8 cellular contexts compared by ENCODE assay signal in the genomic region with DNA sequence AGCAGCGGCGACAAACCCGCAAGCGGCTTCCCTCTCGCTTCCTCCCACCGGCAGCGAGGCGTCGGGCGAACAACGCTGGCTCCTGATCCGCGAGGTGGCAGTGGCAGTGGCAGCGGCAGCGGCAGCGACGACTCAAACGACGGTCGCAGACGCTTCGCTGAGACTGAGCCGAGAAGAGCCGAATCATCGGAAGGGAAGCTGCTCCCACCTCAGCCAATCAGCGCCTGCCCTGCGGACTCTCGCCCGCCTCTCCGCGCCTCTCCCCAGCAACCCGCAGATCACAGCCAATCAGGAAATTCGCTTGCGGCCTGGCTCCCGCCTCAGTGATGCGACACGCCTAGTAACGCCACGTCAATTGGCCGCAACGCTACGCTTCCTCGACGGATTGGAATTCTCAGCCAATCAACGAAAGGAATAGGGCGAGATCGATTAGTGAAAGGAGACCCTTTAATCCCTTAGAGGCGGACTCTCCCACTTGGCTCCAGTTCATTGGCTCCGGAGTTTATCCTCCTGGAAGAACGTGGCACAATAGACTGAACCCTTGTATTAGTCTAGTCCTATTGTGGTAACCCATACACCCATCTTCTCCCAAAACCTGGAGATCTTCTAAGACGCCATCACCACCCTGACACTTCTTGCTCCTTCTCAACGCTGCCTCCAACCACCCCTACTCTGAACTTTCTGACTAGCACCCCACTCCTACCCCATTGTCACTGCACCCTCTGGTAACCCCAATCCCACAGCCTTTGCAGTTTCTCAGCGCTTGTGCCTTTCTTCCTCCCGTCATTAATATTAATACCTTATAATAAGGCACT. TPM values are rescaled to one million over a fixed set of nuclear protein-coding genes. Genes with fewer than 3 reads are reported as not detected.
DNase-seq lines count a peak whose midpoint lies in the region; ATAC-seq, FAIRE-seq and TF ChIP-seq lines count a peak whose summit lies in the region.

Gene VCP, minus strand, starts transcription at position 165 of the 815 bp plus-strand sequence. CDS start 272 bp downstream, outside the sequence.

- H3K9ac ChIP-seq in keratinocyte (ENCODE audit: control insufficient read depth, extremely low read depth, insufficient read depth, low read length) = peak within 1 kb of the TSS; percentile 97

- DNase-seq in AML-193 (lab: John Stamatoyannopoulos, UW) (peak; percentile 94 to 97), NCI-H510A treated with DMSO at 0.1 percent for 48 hours (lab: John Stamatoyannopoulos, UW) (peak; percentile 95), chondrocyte (ENCODE audit: low spot score) (peak; percentile 100), keratinocyte (ENCODE audit: low read depth, low spot score) (peak; percentile 92)
- peak; percentile 91 to 93 for DNase-seq in activated CD4-positive, alpha-beta T cell treated with anti-CD3 and anti-CD28 coated beads for 24 hours (ENCODE audit: low read depth in 2 of 2)
- DNase-seq in stimulated activated CD4-positive, alpha-beta T cell treated with anti-CD3 and anti-CD28 coated beads, Interleukin-15, amount 100 ng/mL, for 24 hours = peak; percentile 97

- peaks cover 32% of the 10 kb centered on the region for H4K20me1 ChIP-seq in keratinocyte (ENCODE audit: control insufficient read depth, extremely low read depth, insufficient read depth, low read length)

- peaks cover 36% of the 10 kb centered on the region for H3K4me1 ChIP-seq in keratinocyte (ENCODE audit: control insufficient read depth, extremely low read depth, insufficient read depth, low read length)

- TF ChIP-seq POLR2A in GM19193 (IDR thresholded peaks at IDR 0.05; ENCODE audit: extremely low read depth, insufficient read depth, insufficient read length) = peak; percentile 95

- dilution Hi-C loops in keratinocyte (cut with MboI; ENCODE audit: extremely low pct_ligation_motif_present, low sequenced_read_pairs) = no loop called here

- H2AFZ ChIP-seq in keratinocyte (ENCODE audit: control insufficient read depth, low read length) = peak within 1 kb of the TSS; percentile 71

- peak within 1 kb of the TSS; percentile 94 for H3K27ac ChIP-seq in keratinocyte (ENCODE audit: control insufficient read depth, insufficient read depth, low read length)

- H3K9me1 ChIP-seq in keratinocyte (ENCODE audit: control insufficient read depth, extremely low read depth, insufficient read depth, low read length) = peaks cover 3% of the 10 kb centered on the region

- H3K27me3 Mint-ChIP-seq in chondrocyte (ENCODE audit: low read depth) = no peaks in the 10 kb centered on the region

- H3K4me2 ChIP-seq in keratinocyte (ENCODE audit: control insufficient read depth, extremely low read depth, insufficient read depth, low read depth, low read length) = peak within 1 kb of the TSS; percentile 71

- H3K4me3 Mint-ChIP-seq in chondrocyte (ENCODE audit: unreplicated experiment) = peak within 1 kb of the TSS; percentile 83

- FAIRE-seq in keratinocyte (lab: Jason Lieb, UNC) = peak; percentile 92

- peaks cover 12% of the 10 kb centered on the region for H3K36me3 Mint-ChIP-seq in chondrocyte (ENCODE audit: low read depth)

- TF ChIP-seq CTCF in chondrocyte (IDR thresholded peaks at IDR 0.05) (no peak), keratinocyte (optimal IDR thresholded peaks at IDR 0.05 in 1 of 3, IDR thresholded peaks at IDR 0.05 in 1 of 3, conservative IDR thresholded peaks at IDR 0.05 in 1 of 3; ENCODE audit: extremely low read depth in 1 of 3, insufficient read depth in 2 of 3, low read length in 3 of 3) (peak in 1 of 3 experiments; percentile 26)

- peaks cover 9 to 20% of the 10 kb centered on the region in 2 experiments for H3K36me3 ChIP-seq in keratinocyte (ENCODE audit: control insufficient read depth in 2 of 2, extremely low read depth in 1 of 2, insufficient read depth in 2 of 2, low read length in 2 of 2)

- peak within 1 kb of the TSS; percentile 81 to 96 (median 91) for H3K4me3 ChIP-seq in keratinocyte (ENCODE audit: control insufficient read depth in 2 of 3, extremely low read depth in 1 of 3, insufficient read depth in 2 of 3, low read depth in 1 of 3, low read length in 3 of 3)

- H3K4me1 Mint-ChIP-seq in chondrocyte (ENCODE audit: low read depth) = peaks cover 41% of the 10 kb centered on the region

- ATAC-seq in HG03439 (IDR thresholded peaks at IDR 0.05; ENCODE audit: unreplicated experiment) = peak; percentile 85

- H3K9me3 ChIP-seq in keratinocyte (ENCODE audit: control insufficient read depth, low read depth, low read length) = no peaks in the 10 kb centered on the region

- H3K27ac Mint-ChIP-seq in chondrocyte (ENCODE audit: unreplicated experiment) = peak within 1 kb of the TSS; percentile 97

- no peaks in the 10 kb centered on the region for H3K9me3 Mint-ChIP-seq in chondrocyte (ENCODE audit: low read depth)

- H3K79me2 ChIP-seq in keratinocyte (ENCODE audit: control insufficient read depth, insufficient read depth, low read length) = peaks cover 44% of the 10 kb centered on the region

- H3K27me3 ChIP-seq in keratinocyte (ENCODE audit: control insufficient read depth, extremely low read depth, insufficient read depth, low read length) = no peaks in the 10 kb centered on the region

RNA-seq across cellular contexts. Expression of gene VCP, which starts in this region (rescaled TPM):
- 247 to 360 TPM (median 254 TPM) in 3 replicates for total RNA-seq in chondrocyte
- 339 to 414 TPM (median 356 TPM) in 3 replicates for polyA plus RNA-seq in keratinocyte
- polyA plus RNA-seq in keratinocyte (2011; ENCODE audit: low read depth) = 109 TPM
- 235 and 294 TPM in 2 replicates for polyA plus RNA-seq in keratinocyte (2011; cell fraction: cytosol; rRNA removed)
- polyA plus RNA-seq in keratinocyte (2011; cell fraction: nucleus; rRNA removed) = 447 and 511 TPM in 2 replicates
- 197 and 386 TPM in 2 replicates for polyA plus RNA-seq in keratinocyte (2012; ENCODE audit: low replicate concordance)
- polyA minus RNA-seq in keratinocyte = 460 to 537 TPM (median 484 TPM) in 3 replicates
- polyA minus RNA-seq in keratinocyte (2011; cell fraction: cytosol; rRNA and poly(A)+ RNA removed) = 296 TPM
- polyA minus RNA-seq in keratinocyte (2011; cell fraction: nucleus; rRNA and poly(A)+ RNA removed) = 417 and 614 TPM in 2 replicates

Comparison
In these comparisons a context has a peak if more than half of its experiments do, and no peak if none do; other contexts are left out.
1. Peak in every context shown above with its lines: DNase-seq, ATAC-seq, H3K4me3 ChIP-seq and H3K27ac ChIP-seq.